In the genomic region with DNA sequence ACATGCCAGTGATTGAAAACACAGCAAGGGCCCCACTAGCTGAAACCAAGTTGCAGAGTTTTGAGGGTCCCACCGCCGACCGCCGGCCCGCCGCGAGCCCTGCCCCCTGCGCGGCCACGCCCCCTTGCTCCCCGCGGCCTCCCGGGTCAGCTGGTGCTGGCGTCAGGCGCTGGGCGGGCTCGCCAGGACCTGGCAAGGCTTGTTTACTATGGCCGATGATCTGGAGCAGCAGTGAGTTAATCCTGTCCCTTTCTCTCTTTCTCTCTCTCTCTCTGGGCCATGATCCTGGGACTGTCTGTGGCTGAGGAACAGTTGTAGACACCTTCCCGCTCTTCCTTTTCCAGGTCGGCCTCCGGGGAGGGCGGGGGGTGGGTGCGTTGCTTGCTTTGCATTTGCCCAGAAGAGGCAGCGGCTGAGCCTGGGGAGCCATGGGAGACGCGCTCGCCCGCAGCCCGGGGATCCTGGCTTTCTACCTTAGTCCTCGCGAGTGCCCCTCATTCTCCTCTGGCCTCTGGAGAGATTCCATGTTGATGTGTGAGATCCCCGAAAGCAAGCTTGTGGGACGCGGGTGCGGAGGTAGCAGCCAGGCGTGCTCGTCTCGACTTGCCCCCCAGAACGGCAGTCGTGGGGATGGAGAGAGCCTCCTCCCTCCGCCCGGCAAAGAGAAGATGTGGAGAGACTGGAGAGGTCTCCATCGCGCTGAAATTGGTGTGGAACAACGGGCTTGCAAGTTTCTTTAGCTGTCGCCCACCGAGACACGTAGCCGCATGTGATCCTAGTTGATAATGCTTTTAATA, we compare ENCODE assay signal across 8 cellular contexts. TPM values are rescaled to one million over a fixed set of nuclear protein-coding genes. Genes with fewer than 3 reads are reported as not detected.
DNase-seq lines count a peak whose midpoint lies in the region; ATAC-seq and TF ChIP-seq lines count a peak whose summit lies in the region.

A gene with protein sequence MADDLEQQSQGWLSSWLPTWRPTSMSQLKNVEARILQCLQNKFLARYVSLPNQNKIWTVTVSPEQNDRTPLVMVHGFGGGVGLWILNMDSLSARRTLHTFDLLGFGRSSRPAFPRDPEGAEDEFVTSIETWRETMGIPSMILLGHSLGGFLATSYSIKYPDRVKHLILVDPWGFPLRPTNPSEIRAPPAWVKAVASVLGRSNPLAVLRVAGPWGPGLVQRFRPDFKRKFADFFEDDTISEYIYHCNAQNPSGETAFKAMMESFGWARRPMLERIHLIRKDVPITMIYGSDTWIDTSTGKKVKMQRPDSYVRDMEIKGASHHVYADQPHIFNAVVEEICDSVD (plus strand): TSS at position 202 of the 797 bp plus-strand sequence. CDS start 7 bp downstream, at position 209.

- peak within 1 kb of the TSS; percentile 80 for H2AFZ ChIP-seq in neuron (ENCODE audit: low read depth, low read length)

- H3K4me1 ChIP-seq in neuron (ENCODE audit: insufficient read depth, low read length): peaks cover 11% of the 10 kb centered on the region
- H3K4me1 ChIP-seq in transverse colon: peaks cover 6 to 38% (median 19%) of the 10 kb centered on the region in 4 donors

- H3K9me3 ChIP-seq in neuron (ENCODE audit: low read length) (peaks cover 3% of the 10 kb centered on the region), transverse colon (no peaks in the 10 kb centered on the region)

- no peaks in the 10 kb centered on the region for H3K27me3 Mint-ChIP-seq in activated naive CD4-positive, alpha-beta T cell treated with anti-CD3 and anti-CD28 coated beads, Interleukin-2, amount 50 U/mL, for 24 hours

- peak within 1 kb of the TSS; percentile 89 for H3K27ac Mint-ChIP-seq in activated naive CD4-positive, alpha-beta T cell treated with anti-CD3 and anti-CD28 coated beads, Interleukin-2, amount 50 U/mL, for 24 hours

- H3K27me3 ChIP-seq in neuron (ENCODE audit: insufficient read depth, low read length): peaks cover 17% of the 10 kb centered on the region
- H3K27me3 ChIP-seq in transverse colon: no peaks in the 10 kb centered on the region

- no peak for TF ChIP-seq EP300 in transverse colon (IDR thresholded peaks at IDR 0.05; ENCODE audit: low read depth)

- WGBS in transverse colon (ENCODE audit: low coverage in 1 of 2), 2 donors: 0 to 1% methylated on average over 3 to 48 of the region's 49 CpGs

- H3K4me3 Mint-ChIP-seq in activated naive CD4-positive, alpha-beta T cell treated with anti-CD3 and anti-CD28 coated beads, Interleukin-2, amount 50 U/mL, for 24 hours: peak within 1 kb of the TSS; percentile 97

- peaks cover 6% of the 10 kb centered on the region for H3K36me3 Mint-ChIP-seq in activated naive CD4-positive, alpha-beta T cell treated with anti-CD3 and anti-CD28 coated beads, Interleukin-2, amount 50 U/mL, for 24 hours

- intact Hi-C loops in transverse colon (cut with DNase I; ENCODE audit: low total_unique reads): no loop called here

- peak; percentile 90 for TF ChIP-seq POLR2A in transverse colon (IDR thresholded peaks at IDR 0.05)

- H3K27ac ChIP-seq in transverse colon: peak within 1 kb of the TSS; percentile 84 to 91 (median 90)

- H3K4me1 Mint-ChIP-seq in activated naive CD4-positive, alpha-beta T cell treated with anti-CD3 and anti-CD28 coated beads, Interleukin-2, amount 50 U/mL, for 24 hours: peaks cover 33% of the 10 kb centered on the region

- in situ Hi-C loops in transverse colon (cut with MboI; ENCODE audit: low pct_ligation_motif_present in 1 of 4, low pct_unique_long_range_greater_than_20kb in 1 of 4, low sequenced_read_pairs in 3 of 4): loop anchor here in 1 of 4 donors (25.0 kb wide), 1 partner anchor 239 kb away; a partner anchor contains a TSS

- no peaks in the 10 kb centered on the region for H3K9me3 Mint-ChIP-seq in activated naive CD4-positive, alpha-beta T cell treated with anti-CD3 and anti-CD28 coated beads, Interleukin-2, amount 50 U/mL, for 24 hours

- DNase-seq in CMK (ENCODE audit: low read depth): peak; percentile 15
- peak; percentile 58 for DNase-seq in RPMI7951 (ENCODE audit: low read depth)
- peak; percentile 82 for DNase-seq in germinal center (ENCODE audit: low spot score)
- DNase-seq in transverse colon: peak; percentile 89

- H3K4me3 ChIP-seq in neuron (ENCODE audit: low read length): peak within 1 kb of the TSS; percentile 64
- peak within 1 kb of the TSS; percentile 41 to 73 (median 66) for H3K4me3 ChIP-seq in transverse colon

- ATAC-seq in GM19324 (IDR thresholded peaks at IDR 0.05; ENCODE audit: low FRiP score, unreplicated experiment) (peak; percentile 87), HG03558 (IDR thresholded peaks at IDR 0.05; ENCODE audit: extremely low read depth, unreplicated experiment) (peak; percentile 45)

- no peak for TF ChIP-seq CTCF in transverse colon (IDR thresholded peaks at IDR 0.05)

- no peaks in the 10 kb centered on the region for H3K36me3 ChIP-seq in neuron (ENCODE audit: insufficient read depth, low read length)
- peaks cover 0 to 13% (median 4%) of the 10 kb centered on the region in 4 donors for H3K36me3 ChIP-seq in transverse colon

RNA-seq across cellular contexts. Expression of the gene that starts here (rescaled TPM):
- total RNA-seq in RPMI7951 (2014; rRNA removed; shearing (Covaris generic)): 15.5 and 16.1 TPM in 2 replicates
- 10 to 100 TPM; 17.5 to 41.1 (median 23.1) TPM for total RNA-seq in transverse colon

Comparison
In these comparisons a context has a peak if more than half of its experiments do, and no peak if none do; other contexts are left out.
1. Peak in every context shown above with its lines: DNase-seq, ATAC-seq, H3K4me3 ChIP-seq and H3K27ac ChIP-seq.
2. DNase-seq: peak in every context shown above with its lines; median percentile 89 in transverse colon; 82 in germinal center; 58 in RPMI7951; 15 in CMK.